In the genomic region with DNA sequence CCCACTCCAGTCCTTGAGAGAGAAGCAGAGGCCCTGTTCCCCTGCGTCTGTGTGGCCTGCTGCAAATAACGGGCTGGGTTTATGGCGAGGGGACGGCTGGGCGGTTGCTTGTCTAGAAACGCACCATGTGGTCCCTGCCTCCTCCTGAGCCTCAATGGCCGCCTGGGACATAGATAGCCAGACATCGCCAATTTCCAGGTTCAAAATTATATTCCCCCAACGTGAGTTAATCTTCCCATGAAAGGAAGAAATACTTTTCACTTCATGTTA, we compare ENCODE assay signal across 25 cellular contexts.
DNase-seq lines count a peak whose midpoint lies in the region; ATAC-seq and TF ChIP-seq lines count a peak whose summit lies in the region.
"Had no signal": no experiment of that assay in that cellular context is flagged by ENCODE, and none has a peak within 500 bp of the region (broad histone marks: within the 10 kb centered on the region; RNA-seq: fewer than 3 reads in every experiment).

No MANE protein-coding gene starts in this region.

- H3K4me1 Mint-ChIP-seq in activated CD8-positive, alpha-beta T cell treated with anti-CD3 and anti-CD28 coated beads, Interleukin-2, amount 10 ng/mL, durations not matched to agents 7 days and 5 days (ENCODE audit: low read depth), result no peaks in the 10 kb centered on the region
- H3K4me1 Mint-ChIP-seq in activated CD8-positive, alpha-beta T cell treated with anti-CD3 and anti-CD28 coated beads for 36 hours (ENCODE audit: low read depth), result no peaks in the 10 kb centered on the region
- H3K4me1 Mint-ChIP-seq: activated naive CD8-positive, alpha-beta T cell treated with anti-CD3 and anti-CD28 coated beads, Interleukin-2, amount 10 ng/mL, durations not matched to agents 7 days and 5 days had no signal

- peak overlapping the region; percentile 58 for H3K27ac ChIP-seq in lower lobe of right lung
- peak overlapping the region in 3 of 4 donors; percentile 76 to 80 (median 76) for H3K27ac ChIP-seq in sigmoid colon
- peak overlapping the region; percentile 78 for H3K27ac ChIP-seq in vagina
- H3K27ac ChIP-seq: 22Rv1, neural progenitor cell, SJCRH30 had no signal

- H3K4me3 ChIP-seq in lower lobe of right lung, result no peak overlapping the region
- no peak overlapping the region for H3K4me3 ChIP-seq in sigmoid colon
- H3K4me3 ChIP-seq in vagina, result no peak overlapping the region
- H3K4me3 ChIP-seq: colonic mucosa, mucosa of descending colon, neural progenitor cell, SJCRH30 had no signal

- H3K9me3 ChIP-seq in lower lobe of right lung, result no peaks in the 10 kb centered on the region
- H3K9me3 ChIP-seq in sigmoid colon, result no peaks in the 10 kb centered on the region
- H3K9me3 ChIP-seq in vagina, result no peaks in the 10 kb centered on the region
- H3K9me3 ChIP-seq: colonic mucosa, mucosa of descending colon, SJCRH30 had no signal

- CTCF ChIA-PET in activated CD8-positive, alpha-beta T cell treated with anti-CD3 and anti-CD28 coated beads, Interleukin-2, amount 10 ng/mL, durations not matched to agents 7 days and 5 days (lab: Charles Lee), result no interaction called here
- CTCF ChIA-PET in activated CD8-positive, alpha-beta T cell treated with anti-CD3 and anti-CD28 coated beads for 36 hours (lab: Charles Lee), result no interaction called here

- H3K27me3 Mint-ChIP-seq in activated CD8-positive, alpha-beta T cell treated with anti-CD3 and anti-CD28 coated beads, Interleukin-2, amount 10 ng/mL, durations not matched to agents 7 days and 5 days (ENCODE audit: low read depth), result peaks cover 5% of the 10 kb centered on the region
- H3K27me3 Mint-ChIP-seq in activated CD8-positive, alpha-beta T cell treated with anti-CD3 and anti-CD28 coated beads for 36 hours, result peaks cover 3% of the 10 kb centered on the region

- H3K36me3 ChIP-seq in lower lobe of right lung, result no peaks in the 10 kb centered on the region
- no peaks in the 10 kb centered on the region for H3K36me3 ChIP-seq in sigmoid colon
- H3K36me3 ChIP-seq in vagina, result no peaks in the 10 kb centered on the region
- H3K36me3 ChIP-seq: brain microvascular endothelial cell, colonic mucosa, neural progenitor cell, SJCRH30 had no signal

- no peaks in the 10 kb centered on the region for H3K36me3 Mint-ChIP-seq in activated CD8-positive, alpha-beta T cell treated with anti-CD3 and anti-CD28 coated beads, Interleukin-2, amount 10 ng/mL, durations not matched to agents 7 days and 5 days (ENCODE audit: low read depth)
- no peaks in the 10 kb centered on the region for H3K36me3 Mint-ChIP-seq in activated CD8-positive, alpha-beta T cell treated with anti-CD3 and anti-CD28 coated beads for 36 hours (ENCODE audit: low read depth)
- H3K36me3 Mint-ChIP-seq: activated naive CD8-positive, alpha-beta T cell treated with anti-CD3 and anti-CD28 coated beads, Interleukin-2, amount 10 ng/mL, durations not matched to agents 7 days and 5 days; CD8-positive, alpha-beta T cell; neural progenitor cell had no signal

- DNase-seq in activated CD8-positive, alpha-beta T cell treated with anti-CD3 and anti-CD28 coated beads, Interleukin-2, amount 10 ng/mL, durations not matched to agents 7 days and 5 days, result peak; percentile 5
- DNase-seq in activated CD8-positive, alpha-beta T cell treated with anti-CD3 and anti-CD28 coated beads for 36 hours, result no peak
- DNase-seq in lower lobe of right lung (no peak), sigmoid colon (no peak), vagina (ENCODE audit: extremely low spot score in 2 of 2) (no peak), NCI-H2227 (lab: John Stamatoyannopoulos, UW; ENCODE audit: unreplicated experiment) (no peak)
- DNase-seq: activated CD4-positive, alpha-beta T cell treated with anti-CD3 and anti-CD28 coated beads for 4 hours; activated naive CD8-positive, alpha-beta T cell treated with anti-CD3 and anti-CD28 coated beads, Interleukin-2, amount 10 ng/mL, durations not matched to agents 7 days and 5 days; CD8-positive, alpha-beta T cell; colonic mucosa; glutamatergic neuron; KBM-7; mucosa of descending colon; NCI-H1436; NCI-H2107; SJCRH30; stimulated activated CD4-positive, alpha-beta T cell treated with anti-CD3 and anti-CD28 coated beads, Interleukin-15, amount 100 ng/mL, for 24 hours; stimulated activated CD8-positive, alpha-beta memory T cell treated with anti-CD3 and anti-CD28 coated beads, Interleukin-4, amount 100 ng/mL, for 48 hours had no signal

- no peak for TF ChIP-seq CTCF in activated CD8-positive, alpha-beta T cell treated with anti-CD3 and anti-CD28 coated beads for 36 hours (IDR thresholded peaks at IDR 0.05)
- TF ChIP-seq CTCF in lower lobe of right lung (IDR thresholded peaks at IDR 0.05) (no peak), sigmoid colon (IDR thresholded peaks at IDR 0.05) (no peak), vagina (IDR thresholded peaks at IDR 0.05) (no peak)

- H3K27ac Mint-ChIP-seq in activated CD8-positive, alpha-beta T cell treated with anti-CD3 and anti-CD28 coated beads, Interleukin-2, amount 10 ng/mL, durations not matched to agents 7 days and 5 days, result no peak overlapping the region
- no peak overlapping the region for H3K27ac Mint-ChIP-seq in activated CD8-positive, alpha-beta T cell treated with anti-CD3 and anti-CD28 coated beads for 36 hours
- H3K27ac Mint-ChIP-seq: activated naive CD8-positive, alpha-beta T cell treated with anti-CD3 and anti-CD28 coated beads, Interleukin-2, amount 10 ng/mL, durations not matched to agents 7 days and 5 days; activated T-helper 2 cell treated with anti-CD3 and anti-CD28 coated beads, Interferon-gamma antibody, Interleukin-2, Interleukin-4, amounts not matched to agents 10 μg/mL and 5 μg/mL and 100 μg/mL, durations not matched to agents 14 hours and 24 hours and 36 hours; CD8-positive, alpha-beta T cell had no signal

- intact Hi-C loops in activated CD8-positive, alpha-beta T cell treated with anti-CD3 and anti-CD28 coated beads for 36 hours (cut with micrococcal nuclease), result no loop called here
- intact Hi-C loops in lower lobe of right lung (cut with DNase I), result no loop called here
- intact Hi-C loops in sigmoid colon (cut with DNase I), result no loop called here
- intact Hi-C loops in vagina (cut with DNase I), result no loop called here

- H3K9me3 Mint-ChIP-seq in activated CD8-positive, alpha-beta T cell treated with anti-CD3 and anti-CD28 coated beads, Interleukin-2, amount 10 ng/mL, durations not matched to agents 7 days and 5 days (ENCODE audit: insufficient read depth), result no peaks in the 10 kb centered on the region
- no peaks in the 10 kb centered on the region for H3K9me3 Mint-ChIP-seq in activated CD8-positive, alpha-beta T cell treated with anti-CD3 and anti-CD28 coated beads for 36 hours
- H3K9me3 Mint-ChIP-seq: activated naive CD8-positive, alpha-beta T cell treated with anti-CD3 and anti-CD28 coated beads, Interleukin-2, amount 10 ng/mL, durations not matched to agents 7 days and 5 days; activated T-helper 2 cell treated with anti-CD3 and anti-CD28 coated beads, Interferon-gamma antibody, Interleukin-2, Interleukin-4, amounts not matched to agents 10 μg/mL and 5 μg/mL and 100 μg/mL, durations not matched to agents 14 hours and 24 hours and 36 hours; CD8-positive, alpha-beta T cell; neural progenitor cell had no signal

- WGBS in sigmoid colon, 2 donors, result 81 to 82% methylated on average over 9 of the region's 9 CpGs

- no peak for ATAC-seq in activated CD8-positive, alpha-beta T cell treated with anti-CD3 and anti-CD28 coated beads, Interleukin-2, amount 10 ng/mL, durations not matched to agents 7 days and 5 days
- no peak for ATAC-seq in activated CD8-positive, alpha-beta T cell treated with anti-CD3 and anti-CD28 coated beads for 36 hours
- no peak for ATAC-seq in lower lobe of right lung
- no peak for ATAC-seq in GM21526 (IDR thresholded peaks at IDR 0.05; ENCODE audit: low FRiP score, unreplicated experiment)
- no peak for ATAC-seq in GM19328 (IDR thresholded peaks at IDR 0.05; ENCODE audit: unreplicated experiment)
- ATAC-seq: CD8-positive, alpha-beta T cell; mucosa of descending colon; Panc1 had no signal

- H3K4me1 ChIP-seq in lower lobe of right lung (peaks cover 15% of the 10 kb centered on the region), sigmoid colon (peaks cover 0 to 19% (median 15%) of the 10 kb centered on the region in 4 donors), vagina (peaks cover 20% of the 10 kb centered on the region)
- H3K4me1 ChIP-seq: colonic mucosa had no signal

- POLR2A ChIA-PET in activated CD8-positive, alpha-beta T cell treated with anti-CD3 and anti-CD28 coated beads, Interleukin-2, amount 10 ng/mL, durations not matched to agents 7 days and 5 days (lab: Charles Lee), result no interaction called here
- POLR2A ChIA-PET in activated CD8-positive, alpha-beta T cell treated with anti-CD3 and anti-CD28 coated beads for 36 hours (lab: Charles Lee), result no interaction called here

- H3K27me3 ChIP-seq in lower lobe of right lung (ENCODE audit: low read depth), result peaks cover 5% of the 10 kb centered on the region
- no peaks in the 10 kb centered on the region for H3K27me3 ChIP-seq in sigmoid colon
- no peaks in the 10 kb centered on the region for H3K27me3 ChIP-seq in vagina
- H3K27me3 ChIP-seq: brain microvascular endothelial cell, colonic mucosa, neural progenitor cell, SJCRH30 had no signal

- TF ChIP-seq POLR2A in sigmoid colon (IDR thresholded peaks at IDR 0.05) (no peak), vagina (IDR thresholded peaks at IDR 0.05) (no peak)

- no peak overlapping the region for H3K4me3 Mint-ChIP-seq in activated CD8-positive, alpha-beta T cell treated with anti-CD3 and anti-CD28 coated beads, Interleukin-2, amount 10 ng/mL, durations not matched to agents 7 days and 5 days
- H3K4me3 Mint-ChIP-seq in activated CD8-positive, alpha-beta T cell treated with anti-CD3 and anti-CD28 coated beads for 36 hours, result no peak overlapping the region
- H3K4me3 Mint-ChIP-seq: activated naive CD8-positive, alpha-beta T cell treated with anti-CD3 and anti-CD28 coated beads, Interleukin-2, amount 10 ng/mL, durations not matched to agents 7 days and 5 days; CD8-positive, alpha-beta T cell; neural progenitor cell had no signal

- no peak for TF ChIP-seq EP300 in sigmoid colon (IDR thresholded peaks at IDR 0.05)
